Comparison of ENCODE assay signal across 8 cellular contexts in genomic region chr2:26846334-26846863, GRCh38. TPM values are rescaled to one million over a fixed set of nuclear protein-coding genes. Genes with fewer than 3 reads are reported as not detected.
DNase-seq lines count a peak whose midpoint lies in the region; ATAC-seq and TF ChIP-seq lines count a peak whose summit lies in the region.

No MANE protein-coding gene starts in this region.

- H3K9me3 ChIP-seq in ES-I3 (ENCODE audit: control insufficient read depth, insufficient read depth, low read length), result no peaks in the 10 kb centered on the region; the same call in 1 of the 2 replicates
- no peaks in the 10 kb centered on the region for H3K9me3 ChIP-seq in osteoblast (ENCODE audit: low read depth, low read length)
- H3K9me3 ChIP-seq in tibial artery, result no peaks in the 10 kb centered on the region

- H3K36me3 ChIP-seq in ES-I3 (ENCODE audit: insufficient read depth, low read length), result no peaks in the 10 kb centered on the region
- no peaks in the 10 kb centered on the region for H3K36me3 ChIP-seq in osteoblast (ENCODE audit: insufficient read depth, low read length)
- no peaks in the 10 kb centered on the region for H3K36me3 ChIP-seq in tibial artery

- intact Hi-C loops in activated naive CD4-positive, alpha-beta T cell treated with anti-CD3 and anti-CD28 coated beads for 36 hours (cut with micrococcal nuclease), result loop anchor here (1.0 to 10.0 kb wide), 5 partner anchors 59 to 458 kb away; partner anchors contain the start of genes CENPA and UCN
- intact Hi-C loops in tibial artery (cut with DNase I; ENCODE audit: low total_unique reads), result loop anchor here (5.0 kb wide), 1 partner anchor 96 kb away; no protein-coding TSS in a partner anchor

- no peak overlapping the region for H2AFZ ChIP-seq in osteoblast (ENCODE audit: low read length)

- peaks cover 36% of the 10 kb centered on the region for H3K27me3 Mint-ChIP-seq in activated naive CD4-positive, alpha-beta T cell treated with anti-CD3 and anti-CD28 coated beads for 36 hours (ENCODE audit: low read depth)

- H3K4me1 ChIP-seq in ES-I3 (ENCODE audit: insufficient read depth, low read length) (no peaks in the 10 kb centered on the region), osteoblast (ENCODE audit: insufficient read depth, low read length) (no peaks in the 10 kb centered on the region), tibial artery (peaks cover 0 to 41% (median 35%) of the 10 kb centered on the region in 4 donors)

- H3K4me2 ChIP-seq in osteoblast (ENCODE audit: insufficient read depth, low read length), result peak overlapping the region; percentile 16

- H3K27ac ChIP-seq in osteoblast (ENCODE audit: low read depth, low read length) (no peak overlapping the region), tibial artery (no peak overlapping the region)

- DNase-seq in MV-4-11 (lab: John Stamatoyannopoulos, UW) (peak; percentile 66), SIG-M5 treated with dmso at 0.1 percent for 504 hours (lab: John Stamatoyannopoulos, UW; ENCODE audit: unreplicated experiment) (peak; percentile 87), germinal center (ENCODE audit: low spot score) (peak; percentile 73), osteoblast (ENCODE audit: insufficient read length, low spot score, missing footprints) (peak; percentile 98), tibial artery (peak; percentile 42 to 72)
- DNase-seq in activated naive CD4-positive, alpha-beta T cell treated with anti-CD3 and anti-CD28 coated beads for 36 hours, result peak; percentile 64

- H3K4me1 Mint-ChIP-seq in activated naive CD4-positive, alpha-beta T cell treated with anti-CD3 and anti-CD28 coated beads for 36 hours (ENCODE audit: low read depth), result peaks cover 15% of the 10 kb centered on the region

- no peak overlapping the region for H3K4me3 ChIP-seq in osteoblast (ENCODE audit: insufficient read depth, low read length)
- H3K4me3 ChIP-seq in tibial artery, result no peak overlapping the region

- H3K4me3 Mint-ChIP-seq in activated naive CD4-positive, alpha-beta T cell treated with anti-CD3 and anti-CD28 coated beads for 36 hours, result peak overlapping the region; percentile 18

- H3K9me3 Mint-ChIP-seq in activated naive CD4-positive, alpha-beta T cell treated with anti-CD3 and anti-CD28 coated beads for 36 hours, result no peaks in the 10 kb centered on the region

- no peaks in the 10 kb centered on the region for H3K79me2 ChIP-seq in osteoblast (ENCODE audit: insufficient read depth, low read length)

- peak overlapping the region; percentile 77; the same call in 1 of the 2 replicates for H3K9ac ChIP-seq in ES-I3 (ENCODE audit: low read depth, low read length)

- ATAC-seq in GM21786 (IDR thresholded peaks at IDR 0.05; ENCODE audit: unreplicated experiment), result no peak

- H4K20me1 ChIP-seq in osteoblast (ENCODE audit: insufficient read depth, low read length), result peaks cover 2% of the 10 kb centered on the region

- CTCF ChIA-PET in activated naive CD4-positive, alpha-beta T cell treated with anti-CD3 and anti-CD28 coated beads for 36 hours (lab: Charles Lee), result interaction anchor here (0.6 to 9.8 kb wide), 43 partner anchors 11 to 457 kb away, joined by 3 to 123 read pairs (median 5); partner anchors contain the start of gene TMEM214

- peak; percentile 71 for TF ChIP-seq CTCF in osteoblast (IDR thresholded peaks at IDR 0.05; ENCODE audit: extremely low read depth, low read depth, low read length)
- TF ChIP-seq CTCF in tibial artery (IDR thresholded peaks at IDR 0.05), result peak; percentile 63 to 68

- H3K36me3 Mint-ChIP-seq in activated naive CD4-positive, alpha-beta T cell treated with anti-CD3 and anti-CD28 coated beads for 36 hours (ENCODE audit: low read depth), result no peaks in the 10 kb centered on the region

- no peak overlapping the region for H3K27ac Mint-ChIP-seq in activated naive CD4-positive, alpha-beta T cell treated with anti-CD3 and anti-CD28 coated beads for 36 hours

- H3K27me3 ChIP-seq in osteoblast (ENCODE audit: insufficient read depth, low read length) (peaks cover 77% of the 10 kb centered on the region), tibial artery (peaks cover 7 to 90% of the 10 kb centered on the region in 2 donors)

RNA-seq across cellular contexts. Expression of gene DPYSL5, which starts 1.5 kb away (rescaled TPM):
- under 1 TPM in 1 of 2 experiments, not detected in 1; 0.07 TPM for total RNA-seq in activated naive CD4-positive, alpha-beta T cell treated with anti-CD3 and anti-CD28 coated beads for 36 hours
- not detected in 2 replicates for total RNA-seq in osteoblast
